Comparison of ENCODE assay signal across 8 cellular contexts in the genomic region with DNA sequence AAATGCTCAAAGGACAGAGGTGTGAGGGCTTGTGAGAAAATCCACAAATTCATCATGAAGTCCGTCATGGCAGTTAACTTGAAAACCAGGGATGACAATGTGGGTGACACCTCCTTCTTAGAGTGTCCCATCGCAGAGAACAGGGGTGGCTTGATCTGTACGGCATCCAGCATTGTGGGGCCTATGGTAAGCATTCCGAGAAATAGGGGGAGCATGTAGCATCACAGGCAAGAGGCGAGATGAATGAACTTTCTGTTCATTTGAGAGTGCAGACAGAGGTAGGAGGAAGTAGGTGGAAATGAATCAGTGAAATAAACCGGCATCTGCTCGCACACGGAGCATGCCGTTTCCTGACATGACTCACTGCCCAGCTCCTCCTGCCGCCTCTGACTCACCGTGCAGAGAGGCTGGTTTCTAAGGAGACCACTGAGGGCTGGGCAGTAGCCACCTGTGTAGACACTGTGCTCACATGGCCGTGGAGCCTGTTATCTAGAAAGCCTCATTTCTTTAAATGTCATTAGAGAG.
DNase-seq lines count a peak whose midpoint lies in the region; ATAC-seq, FAIRE-seq and TF ChIP-seq lines count a peak whose summit lies in the region.

No MANE protein-coding gene starts in this region.

- peak overlapping the region; percentile 1; the same call in 1 of the 2 replicates for H3K4me2 ChIP-seq in GM12878 (ENCODE audit: control insufficient read depth, insufficient read depth)

- no peak for TF ChIP-seq RAD21 in GM12878 (IDR thresholded peaks at IDR 0.05; ENCODE audit: insufficient read depth, low read depth, low read length)

- H2AFZ ChIP-seq in GM12878 (ENCODE audit: control insufficient read depth, low read depth, low read length): no peak overlapping the region; the same call in 1 of the 2 replicates

- TF ChIP-seq EP300 in GM12878 (IDR thresholded peaks at IDR 0.05; ENCODE audit: borderline replicate concordance in 1 of 2, control insufficient read depth in 1 of 2, low read depth in 2 of 2, low read length in 2 of 2): peak in 1 of 2 experiments; percentile 45; a peak in 1 of 4 replicates

- FAIRE-seq in GM12878 (lab: Jason Lieb, UNC): peak; percentile 88

- no peaks in the 10 kb centered on the region for H4K20me1 ChIP-seq in GM12878 (ENCODE audit: control insufficient read depth, insufficient read depth)

- RAD21 ChIA-PET in GM12878 (lab: Charles Lee; ENCODE audit: unreplicated experiment): no interaction called here

- H3K36me3 ChIP-seq in RWPE2 (ENCODE audit: low read depth) (no peaks in the 10 kb centered on the region), GM12878 (ENCODE audit: control insufficient read depth in 2 of 2, insufficient read depth in 2 of 2, low read length in 1 of 2) (no peaks in the 10 kb centered on the region)

- no peak for TF ChIP-seq CTCF in RWPE2 (IDR thresholded peaks at IDR 0.05; ENCODE audit: poor library complexity, severe bottlenecking)
- no peak for TF ChIP-seq CTCF in GM12878 (IDR thresholded peaks at IDR 0.05 in 2 of 3, conservative IDR thresholded peaks at IDR 0.05 in 1 of 3; ENCODE audit: control insufficient read depth in 2 of 3, extremely low read depth in 1 of 3, insufficient read depth in 1 of 3, low read depth in 3 of 3, low read length in 3 of 3)

- DNase-seq in GM04503 (ENCODE audit: low read depth): peak; percentile 68
- peak; percentile 99 for DNase-seq in HT-29 (ENCODE audit: low spot score)
- DNase-seq in RWPE2 (ENCODE audit: low spot score): peak; percentile 94
- DNase-seq in GM12878 (ENCODE audit: low read depth, low spot score): peak; percentile 55
- DNase-seq in kidney glomerular epithelial cell (lab: John Stamatoyannopoulos, UW): peak; percentile 86
- peak; percentile 33 to 35 for DNase-seq in stimulated activated CD4-positive, alpha-beta T cell treated with anti-CD3 and anti-CD28 coated beads, Interleukin-4, amount 100 ng/mL, for 48 hours (ENCODE audit: low read depth in 2 of 2)
- no peak for DNase-seq in NCI-H82 treated with DMSO at 0.1 percent for 48 hours (lab: John Stamatoyannopoulos, UW; ENCODE audit: unreplicated experiment)

- in situ Hi-C loops in GM12878 (cut with MboI): no loop called here

- H3K9me3 ChIP-seq in RWPE2 (ENCODE audit: severe bottlenecking): no peaks in the 10 kb centered on the region
- no peaks in the 10 kb centered on the region for H3K9me3 ChIP-seq in GM12878 (replicated peaks; ENCODE audit: control insufficient read depth, insufficient read depth, low read length)

- 1% methylated on average over 12 of the region's 12 CpGs for WGBS in GM12878 (ENCODE audit: insufficient coverage, insufficient replicate concordance, low lambda C conversion rate, missing lambda C conversion rate)

- no peaks in the 10 kb centered on the region for H3K79me2 ChIP-seq in GM12878 (ENCODE audit: control insufficient read depth, insufficient read depth, low read length)

- H3K27me3 ChIP-seq in RWPE2 (ENCODE audit: insufficient read depth, poor library complexity, severe bottlenecking) (no peaks in the 10 kb centered on the region), GM12878 (replicated peaks in 1 of 2; ENCODE audit: control insufficient read depth in 2 of 2, insufficient read depth in 2 of 2, low read length in 1 of 2) (no peaks in the 10 kb centered on the region)

- H3K4me1 ChIP-seq in RWPE2 (ENCODE audit: insufficient read depth, poor library complexity, severe bottlenecking) (peaks cover 33% of the 10 kb centered on the region), GM12878 (ENCODE audit: control insufficient read depth, insufficient read depth, low read length) (no peaks in the 10 kb centered on the region)

- intact Hi-C loops in GM12878 (cut with micrococcal nuclease; ENCODE audit: unreplicated experiment): no loop called here

- POLR2A ChIA-PET in GM12878 (lab: Charles Lee): no interaction called here

- SMC1A ChIA-PET in GM12878 (lab: Charles Lee; ENCODE audit: uncharacterized antibody, unreplicated experiment): interaction anchor here (0.8 kb wide), 1 partner anchor 53 kb away, joined by 3 read pairs; no protein-coding TSS in a partner anchor

- no TSS peak for BruUV-seq in GM12878 (replicated peaks; lab: Mats Ljungman, UMichigan)

- ATAC-seq in GM21576 (IDR thresholded peaks at IDR 0.05; ENCODE audit: unreplicated experiment) (peak; percentile 99), RWPE2 (ENCODE audit: low read depth) (peak; percentile 99), GM12878 (peak; percentile 100)

- no peak overlapping the region for H3K9ac ChIP-seq in GM12878 (ENCODE audit: control insufficient read depth, insufficient read depth, low read length)

- no peak for TF ChIP-seq POLR2A in GM12878 (IDR thresholded peaks at IDR 0.05; ENCODE audit: low read depth, low read length)

- H3K27ac ChIP-seq in RWPE2 (ENCODE audit: poor library complexity, severe bottlenecking): peak overlapping the region; percentile 98
- H3K27ac ChIP-seq in GM12878 (ENCODE audit: control insufficient read depth, insufficient read depth): no peak overlapping the region

- CTCF ChIA-PET in GM12878 (lab: Yijun Ruan, JAX): interaction anchor here (1.0 kb wide), 1 partner anchor 1512 kb away, joined by 3 read pairs; no protein-coding TSS in a partner anchor

- H3K4me3 ChIP-seq in RWPE2 (ENCODE audit: severe bottlenecking): no peak overlapping the region
- H3K4me3 ChIP-seq in GM12878: no peak overlapping the region

TF ChIP-seq in GM12878, 131 proteins besides CTCF, POLR2A, EP300 and RAD21 (continues in another document):
- TF ChIP-seq TCF3 (IDR thresholded peaks at IDR 0.05; ENCODE audit: borderline replicate concordance, insufficient read depth, low read depth, low read length) (peak; percentile 54; the same call in 1 of the 2 replicates), IRF4 (IDR thresholded peaks at IDR 0.05; ENCODE audit: low read depth, low read length) (peak; percentile 66), HDGF (IDR thresholded peaks at IDR 0.05) (no peak), MTA2 (IDR thresholded peaks at IDR 0.05; ENCODE audit: low read depth) (no peak), EED (IDR thresholded peaks at IDR 0.05; ENCODE audit: low read depth) (peak; percentile 55; the same call in 1 of the 2 replicates), NBN (IDR thresholded peaks at IDR 0.05) (no peak), TCF12 (IDR thresholded peaks at IDR 0.05; ENCODE audit: low read depth, low read length) (peak; percentile 78), IKZF1 (conservative IDR thresholded peaks at IDR 0.05) (peak; percentile 56), IKZF2 (IDR thresholded peaks at IDR 0.05) (peak in 1 of 2 experiments; percentile 21; a peak in 1 of 4 replicates), YY1 (IDR thresholded peaks at IDR 0.05; ENCODE audit: low read depth, low read length) (no peak), STAT1 (conservative IDR thresholded peaks at IDR 0.05) (no peak), ASH2L (IDR thresholded peaks at IDR 0.05; ENCODE audit: borderline replicate concordance, low read depth) (no peak)
- TF ChIP-seq, protein P1, sequence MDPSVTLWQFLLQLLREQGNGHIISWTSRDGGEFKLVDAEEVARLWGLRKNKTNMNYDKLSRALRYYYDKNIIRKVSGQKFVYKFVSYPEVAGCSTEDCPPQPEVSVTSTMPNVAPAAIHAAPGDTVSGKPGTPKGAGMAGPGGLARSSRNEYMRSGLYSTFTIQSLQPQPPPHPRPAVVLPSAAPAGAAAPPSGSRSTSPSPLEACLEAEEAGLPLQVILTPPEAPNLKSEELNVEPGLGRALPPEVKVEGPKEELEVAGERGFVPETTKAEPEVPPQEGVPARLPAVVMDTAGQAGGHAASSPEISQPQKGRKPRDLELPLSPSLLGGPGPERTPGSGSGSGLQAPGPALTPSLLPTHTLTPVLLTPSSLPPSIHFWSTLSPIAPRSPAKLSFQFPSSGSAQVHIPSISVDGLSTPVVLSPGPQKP (IDR thresholded peaks at IDR 0.05; ENCODE audit: low read depth, low read length): 0 out of 2 replicates have a peak, but pooled peaks have one; percentile 18
- TF ChIP-seq, protein P2, sequence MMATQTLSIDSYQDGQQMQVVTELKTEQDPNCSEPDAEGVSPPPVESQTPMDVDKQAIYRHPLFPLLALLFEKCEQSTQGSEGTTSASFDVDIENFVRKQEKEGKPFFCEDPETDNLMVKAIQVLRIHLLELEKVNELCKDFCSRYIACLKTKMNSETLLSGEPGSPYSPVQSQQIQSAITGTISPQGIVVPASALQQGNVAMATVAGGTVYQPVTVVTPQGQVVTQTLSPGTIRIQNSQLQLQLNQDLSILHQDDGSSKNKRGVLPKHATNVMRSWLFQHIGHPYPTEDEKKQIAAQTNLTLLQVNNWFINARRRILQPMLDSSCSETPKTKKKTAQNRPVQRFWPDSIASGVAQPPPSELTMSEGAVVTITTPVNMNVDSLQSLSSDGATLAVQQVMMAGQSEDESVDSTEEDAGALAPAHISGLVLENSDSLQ (IDR thresholded peaks at IDR 0.05): no peak
- TF ChIP-seq, protein P3, sequence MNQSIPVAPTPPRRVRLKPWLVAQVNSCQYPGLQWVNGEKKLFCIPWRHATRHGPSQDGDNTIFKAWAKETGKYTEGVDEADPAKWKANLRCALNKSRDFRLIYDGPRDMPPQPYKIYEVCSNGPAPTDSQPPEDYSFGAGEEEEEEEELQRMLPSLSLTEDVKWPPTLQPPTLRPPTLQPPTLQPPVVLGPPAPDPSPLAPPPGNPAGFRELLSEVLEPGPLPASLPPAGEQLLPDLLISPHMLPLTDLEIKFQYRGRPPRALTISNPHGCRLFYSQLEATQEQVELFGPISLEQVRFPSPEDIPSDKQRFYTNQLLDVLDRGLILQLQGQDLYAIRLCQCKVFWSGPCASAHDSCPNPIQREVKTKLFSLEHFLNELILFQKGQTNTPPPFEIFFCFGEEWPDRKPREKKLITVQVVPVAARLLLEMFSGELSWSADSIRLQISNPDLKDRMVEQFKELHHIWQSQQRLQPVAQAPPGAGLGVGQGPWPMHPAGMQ (IDR thresholded peaks at IDR 0.05; ENCODE audit: borderline replicate concordance): no peak
